ENCODE assay signal across 21 cellular contexts in the genomic region with DNA sequence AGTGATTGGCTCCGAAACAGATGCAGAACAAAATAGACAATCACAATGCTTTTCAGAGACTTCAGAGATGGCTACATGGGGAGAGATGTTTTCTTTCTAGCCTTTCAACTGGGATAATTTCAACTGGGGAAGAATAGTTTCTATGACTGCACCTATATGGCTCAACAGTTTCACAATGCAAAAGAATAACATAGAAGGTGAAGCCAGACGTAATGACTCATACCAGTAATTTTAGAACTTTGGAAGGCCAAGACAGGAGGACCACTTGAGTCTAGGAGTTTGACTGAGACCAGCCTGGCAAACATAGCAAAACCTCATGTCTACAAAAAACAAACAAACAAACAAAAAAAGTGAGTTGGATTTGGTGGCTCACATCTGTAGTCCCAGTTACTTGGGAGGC.
DNase-seq lines count a peak whose midpoint lies in the region; ATAC-seq, FAIRE-seq and TF ChIP-seq lines count a peak whose summit lies in the region.
"Had no signal": no experiment of that assay in that cellular context is flagged by ENCODE, and none has a peak within 500 bp of the region (broad histone marks: within the 10 kb centered on the region; RNA-seq: fewer than 3 reads in every experiment).

No MANE protein-coding gene starts in this region.

- H3K27ac Mint-ChIP-seq in activated naive CD8-positive, alpha-beta T cell treated with anti-CD3 and anti-CD28 coated beads, Interleukin-2, amount 50 U/mL, for 24 hours: peak overlapping the region; percentile 25
- no peak overlapping the region for H3K27ac Mint-ChIP-seq in activated naive CD8-positive, alpha-beta T cell treated with anti-CD3 and anti-CD28 coated beads for 36 hours
- H3K27ac Mint-ChIP-seq: B cell; CD4-positive, alpha-beta T cell; CD8-positive, alpha-beta T cell had no signal

- no peak for ATAC-seq in activated naive CD8-positive, alpha-beta T cell treated with anti-CD3 and anti-CD28 coated beads, Interleukin-2, amount 50 U/mL, for 24 hours
- ATAC-seq: A549; CD8-positive, alpha-beta T cell had no signal

- H3K4me1 Mint-ChIP-seq in activated naive CD8-positive, alpha-beta T cell treated with anti-CD3 and anti-CD28 coated beads, Interleukin-2, amount 50 U/mL, for 24 hours: no peaks in the 10 kb centered on the region
- no peaks in the 10 kb centered on the region for H3K4me1 Mint-ChIP-seq in activated naive CD8-positive, alpha-beta T cell treated with anti-CD3 and anti-CD28 coated beads for 36 hours
- H3K4me1 Mint-ChIP-seq: B cell had no signal

- no peak for DNase-seq in activated naive CD8-positive, alpha-beta T cell treated with anti-CD3 and anti-CD28 coated beads, Interleukin-2, amount 50 U/mL, for 24 hours
- DNase-seq in activated naive CD8-positive, alpha-beta T cell treated with anti-CD3 and anti-CD28 coated beads for 36 hours: no peak
- DNase-seq in HT1080 (ENCODE audit: low read depth): peak; percentile 40
- peak; percentile 68 for DNase-seq in bronchial epithelial cell (ENCODE audit: low read depth)
- DNase-seq in amygdala (lab: John Stamatoyannopoulos, UW): no peak
- DNase-seq in transverse colon: no peak
- DNase-seq: AML-193; Caco-2; Calu3; CD4-positive, alpha-beta T cell; CD8-positive, alpha-beta T cell; DMS79 treated with DMSO at 0.1 percent for 48 hours; GF-D8 had no signal

- peaks cover 19% of the 10 kb centered on the region for H3K27me3 Mint-ChIP-seq in activated naive CD8-positive, alpha-beta T cell treated with anti-CD3 and anti-CD28 coated beads, Interleukin-2, amount 50 U/mL, for 24 hours
- peaks cover 14% of the 10 kb centered on the region for H3K27me3 Mint-ChIP-seq in activated naive CD8-positive, alpha-beta T cell treated with anti-CD3 and anti-CD28 coated beads for 36 hours

- no peaks in the 10 kb centered on the region for H3K4me1 ChIP-seq in transverse colon
- H3K4me1 ChIP-seq: A549; BLaER1 treated with 17β-estradiol and CSF1 and Interleukin-3, amounts not matched to agents 10 nM and 100 nM; Caco-2 had no signal

- H3K27me3 ChIP-seq in bronchial epithelial cell (ENCODE audit: control insufficient read depth, insufficient read depth, low read length) (no peaks in the 10 kb centered on the region), transverse colon (no peaks in the 10 kb centered on the region)
- H3K27me3 ChIP-seq: BLaER1 treated with 17β-estradiol and CSF1 and Interleukin-3, amounts not matched to agents 10 nM and 100 nM had no signal

- no peak for TF ChIP-seq POLR2A in transverse colon (IDR thresholded peaks at IDR 0.05)

- no peak overlapping the region for H3K4me3 Mint-ChIP-seq in activated naive CD8-positive, alpha-beta T cell treated with anti-CD3 and anti-CD28 coated beads, Interleukin-2, amount 50 U/mL, for 24 hours
- no peak overlapping the region for H3K4me3 Mint-ChIP-seq in activated naive CD8-positive, alpha-beta T cell treated with anti-CD3 and anti-CD28 coated beads for 36 hours
- H3K4me3 Mint-ChIP-seq: B cell; CD4-positive, alpha-beta T cell; CD8-positive, alpha-beta T cell had no signal

- TF ChIP-seq EP300 in transverse colon (IDR thresholded peaks at IDR 0.05; ENCODE audit: low read depth): no peak

- peaks cover 6% of the 10 kb centered on the region for H3K9me3 Mint-ChIP-seq in activated naive CD8-positive, alpha-beta T cell treated with anti-CD3 and anti-CD28 coated beads, Interleukin-2, amount 50 U/mL, for 24 hours
- H3K9me3 Mint-ChIP-seq in activated naive CD8-positive, alpha-beta T cell treated with anti-CD3 and anti-CD28 coated beads for 36 hours: peaks cover 5% of the 10 kb centered on the region

- no peak for TF ChIP-seq CTCF in bronchial epithelial cell (IDR thresholded peaks at IDR 0.05; ENCODE audit: insufficient read depth, low read length, severe bottlenecking)
- TF ChIP-seq CTCF in transverse colon (IDR thresholded peaks at IDR 0.05): no peak

- in situ Hi-C loops in transverse colon (cut with MboI; ENCODE audit: low pct_ligation_motif_present in 1 of 4, low pct_unique_long_range_greater_than_20kb in 1 of 4, low sequenced_read_pairs in 3 of 4): no loop called here

- H3K9me3 ChIP-seq in transverse colon: no peaks in the 10 kb centered on the region
- H3K9me3 ChIP-seq: BLaER1 treated with 17β-estradiol and CSF1 and Interleukin-3, amounts not matched to agents 10 nM and 100 nM; Caco-2 had no signal

- FAIRE-seq in bronchial epithelial cell (lab: Jason Lieb, UNC): no peak
- FAIRE-seq: A549, D721Med, G401.6, GM12891 had no signal

- WGBS in transverse colon (ENCODE audit: low coverage in 1 of 2), 2 donors: 68 to 76% methylated on average over 2 of the region's 2 CpGs

- H3K36me3 ChIP-seq in bronchial epithelial cell (ENCODE audit: control insufficient read depth, insufficient read depth, low read length): no peaks in the 10 kb centered on the region
- no peaks in the 10 kb centered on the region for H3K36me3 ChIP-seq in transverse colon
- H3K36me3 ChIP-seq: BLaER1 treated with 17β-estradiol and CSF1 and Interleukin-3, amounts not matched to agents 10 nM and 100 nM had no signal

- no peak overlapping the region for H3K27ac ChIP-seq in transverse colon
- H3K27ac ChIP-seq: 22Rv1; A549; BLaER1 treated with 17β-estradiol and CSF1 and Interleukin-3, amounts not matched to agents 10 nM and 100 nM; C4-2B had no signal

- no peak overlapping the region for H3K4me3 ChIP-seq in bronchial epithelial cell (ENCODE audit: low read depth, low read length)
- H3K4me3 ChIP-seq in transverse colon: no peak overlapping the region
- H3K4me3 ChIP-seq: A549; BLaER1 treated with 17β-estradiol and CSF1 and Interleukin-3, amounts not matched to agents 10 nM and 100 nM had no signal

- H3K36me3 Mint-ChIP-seq in activated naive CD8-positive, alpha-beta T cell treated with anti-CD3 and anti-CD28 coated beads, Interleukin-2, amount 50 U/mL, for 24 hours (ENCODE audit: low read depth): peaks cover 5% of the 10 kb centered on the region
- H3K36me3 Mint-ChIP-seq in activated naive CD8-positive, alpha-beta T cell treated with anti-CD3 and anti-CD28 coated beads for 36 hours: peaks cover 5% of the 10 kb centered on the region
- H3K36me3 Mint-ChIP-seq: CD8-positive, alpha-beta T cell had no signal

- intact Hi-C loops in transverse colon (cut with DNase I; ENCODE audit: low total_unique reads): no loop called here

Comparison
In these comparisons a context has a peak if more than half of its experiments do, and no peak if none do; other contexts are left out.
1. DNase-seq: peak in HT1080 (single experiment) and bronchial epithelial cell (single experiment); none in activated naive CD8-positive, alpha-beta T cell treated with anti-CD3 and anti-CD28 coated beads, Interleukin-2, amount 50 U/mL, for 24 hours (single experiment), activated naive CD8-positive, alpha-beta T cell treated with anti-CD3 and anti-CD28 coated beads for 36 hours (single experiment), amygdala (0 of 56) and transverse colon (single experiment).